Comparison of ENCODE assay signal across 7 cellular contexts in genomic region chr16:81623365-81624102, GRCh38.
A peak's percentile ranks its signal among the peaks of the same experiment; 100 is the strongest.
DNase-seq lines count a peak whose midpoint lies in the region; ATAC-seq, FAIRE-seq and TF ChIP-seq lines count a peak whose summit lies in the region.

No MANE protein-coding gene starts in this region.

- FAIRE-seq in K562 (lab: Jason Lieb, UNC) (peak; percentile 85), HepG2 (lab: Jason Lieb, UNC) (peak; percentile 89)

- POLR2A ChIA-PET in K562 (lab: Yijun Ruan, JAX) (interaction anchor here (0.5 to 1.3 kb wide), 5 partner anchors 8 to 236 kb away, joined by 3 to 4 read pairs (median 3); no protein-coding TSS in a partner anchor), HepG2 (lab: Yijun Ruan, JAX) (interaction anchor here (0.6 kb wide), 1 partner anchor 220 kb away, joined by 3 read pairs; no protein-coding TSS in a partner anchor)

- in situ Hi-C loops in G401 (cut with HindIII; ENCODE audit: low sequenced_read_pairs) (loop anchor here (10.0 kb wide), 1 partner anchor 229 kb away; no protein-coding TSS in a partner anchor), K562 (cut with MboI) (loop anchor here (5.0 kb wide), 1 partner anchor 74 kb away; no protein-coding TSS in a partner anchor), HepG2 (cut with HindIII; ENCODE audit: extremely low pct_ligation_motif_present, low pct_unique_long_range_greater_than_20kb) (loop anchor here (5.0 kb wide), 1 partner anchor 99 kb away; no protein-coding TSS in a partner anchor)

- H3K27me3 ChIP-seq in K562 (ENCODE audit: control insufficient read depth in 2 of 2, insufficient read depth in 2 of 2, low read length in 2 of 2): no peaks in the 10 kb centered on the region
- H3K27me3 ChIP-seq in HepG2 (ENCODE audit: control insufficient read depth in 1 of 2, insufficient read depth in 2 of 2, low read length in 2 of 2): no peaks in the 10 kb centered on the region

- H3K27ac ChIP-seq in K562 (ENCODE audit: extremely low read depth, low read depth, low read length) (peak overlapping the region; percentile 3; the same call in 1 of the 3 replicates), HepG2 (ENCODE audit: extremely low read length, insufficient read depth, low read length) (peak overlapping the region; percentile 82)

- intact Hi-C loops in K562 (cut with micrococcal nuclease): loop anchor here (1.0 kb wide), 3 partner anchors 74 to 220 kb away; no protein-coding TSS in a partner anchor
- intact Hi-C loops in HepG2 (cut with micrococcal nuclease; ENCODE audit: unreplicated experiment): loop anchor here (1.0 to 5.0 kb wide), 3 partner anchors 74 to 114 kb away; no protein-coding TSS in a partner anchor

- H3K4me2 ChIP-seq in K562 (ENCODE audit: insufficient read depth, low read length) (no peak overlapping the region), HepG2 (ENCODE audit: low read depth, low read length) (no peak overlapping the region)

- CTCF ChIA-PET in K562 (lab: Yijun Ruan, JAX; ENCODE audit: low intra/inter-chr PET ratio): interaction anchor here (0.6 to 2.9 kb wide), 10 partner anchors 59 to 257 kb away, joined by 3 to 42 read pairs (median 4); no protein-coding TSS in a partner anchor
- CTCF ChIA-PET in HepG2 (lab: Yijun Ruan, JAX; ENCODE audit: low intra/inter-chr PET ratio, low total read pairs): interaction anchor here (1.5 kb wide), 3 partner anchors 99 to 258 kb away, joined by 3 to 5 read pairs (median 4); no protein-coding TSS in a partner anchor

- peaks cover 5% of the 10 kb centered on the region for H3K9me1 ChIP-seq in K562 (ENCODE audit: control insufficient read depth, insufficient read depth, low read length)

- H3K9me3 ChIP-seq in K562 (replicated peaks; ENCODE audit: control insufficient read depth, insufficient read depth, low read depth, low read length) (no peaks in the 10 kb centered on the region), HepG2 (ENCODE audit: low read length) (no peaks in the 10 kb centered on the region)

- H3K4me3 ChIP-seq in LNCaP clone FGC (ENCODE audit: low read depth, low read length) (no peak overlapping the region), K562 (no peak overlapping the region), HepG2 (replicated peaks in 1 of 3; ENCODE audit: insufficient read depth in 1 of 3, low read depth in 2 of 3, low read length in 3 of 3) (no peak overlapping the region)

- H2AFZ ChIP-seq in K562 (ENCODE audit: low read depth, low read length) (no peak overlapping the region), HepG2 (ENCODE audit: low read length) (no peak overlapping the region)

- TF ChIP-seq POLR2A in K562 (conservative IDR thresholded peaks at IDR 0.05) (no peak), HepG2 (IDR thresholded peaks at IDR 0.05; ENCODE audit: insufficient read depth in 1 of 2, low read depth in 2 of 2, low read length in 2 of 2) (no peak)

- H3K36me3 ChIP-seq in K562 (ENCODE audit: control insufficient read depth, insufficient read depth, low read length) (peaks cover 27% of the 10 kb centered on the region; the same call in 2 of the 3 replicates), HepG2 (replicated peaks in 1 of 2; ENCODE audit: control insufficient read depth in 1 of 2, insufficient read depth in 2 of 2, low read length in 2 of 2) (peaks cover 42 to 62% of the 10 kb centered on the region in 2 experiments)

- H3K4me1 ChIP-seq in K562 (replicated peaks in 1 of 2; ENCODE audit: control insufficient read depth in 2 of 2, insufficient read depth in 2 of 2, low read length in 2 of 2) (peaks cover 35% of the 10 kb centered on the region in 2 experiments), HepG2 (ENCODE audit: insufficient read depth, low read length) (peaks cover 37% of the 10 kb centered on the region)

- H3K9ac ChIP-seq in K562 (ENCODE audit: insufficient read depth in 1 of 2, low read depth in 2 of 2, low read length in 2 of 2): no peak overlapping the region
- no peak overlapping the region for H3K9ac ChIP-seq in HepG2 (ENCODE audit: insufficient read depth, low read depth, low read length)

- ATAC-seq in K562: peak; percentile 32
- ATAC-seq in HepG2: peak; percentile 14; the same call in 2 of the 3 replicates
- no peak for ATAC-seq in GM18870 (IDR thresholded peaks at IDR 0.05; ENCODE audit: unreplicated experiment)

- BruUV-seq in K562 (replicated peaks; lab: Mats Ljungman, UMichigan) (no TSS peak), HepG2 (replicated peaks; lab: Mats Ljungman, UMichigan) (TSS peak; percentile 2)

- H3K79me2 ChIP-seq in K562 (ENCODE audit: control insufficient read depth, insufficient read depth, low read length) (peaks cover 26% of the 10 kb centered on the region), HepG2 (ENCODE audit: insufficient read depth, low read length) (peaks cover 21% of the 10 kb centered on the region)

- TF ChIP-seq CTCF in LNCaP clone FGC (IDR thresholded peaks at IDR 0.05; ENCODE audit: control insufficient read depth, extremely low read depth, insufficient read depth) (peak; percentile 59), K562 (IDR thresholded peaks at IDR 0.05 in 2 of 3, conservative IDR thresholded peaks at IDR 0.05 in 1 of 3; ENCODE audit: insufficient read depth in 2 of 3, low read depth in 1 of 3, low read length in 3 of 3) (peak; percentile 74 to 91 (median 82)), HepG2 (CRISPR knock-in tag; IDR thresholded peaks at IDR 0.05) (peak; percentile 83)

- TF ChIP-seq EP300 in K562 (IDR thresholded peaks at IDR 0.05; ENCODE audit: low read length) (no peak), HepG2 (IDR thresholded peaks at IDR 0.05; ENCODE audit: low read depth in 2 of 2, low read length in 2 of 2) (no peak), HepG2 (CRISPR knock-in tag; IDR thresholded peaks at IDR 0.05; ENCODE audit: borderline replicate concordance) (no peak)

- DNase-seq in G401 (ENCODE audit: low spot score): peak; percentile 49
- no peak for DNase-seq in LNCaP clone FGC (ENCODE audit: low read depth)
- DNase-seq in T-helper 2 cell: peak in 4 of 5 experiments; percentile 19 to 62 (median 28)
- DNase-seq in K562 (ENCODE audit: extremely low read depth in 1 of 4, low spot score in 3 of 4): peak; percentile 51 to 81 (median 61)
- DNase-seq in HepG2 (ENCODE audit: low spot score): peak; percentile 50
- peak; percentile 23 to 24 for DNase-seq in stimulated activated CD8-positive, alpha-beta memory T cell treated with anti-CD3 and anti-CD28 coated beads, Interleukin-4, amount 100 ng/mL, for 4 hours (ENCODE audit: low read depth in 2 of 2, low spot score in 1 of 2)

- 0 out of 2 replicates have a peak, but pooled peaks cover 5% of the 10 kb centered on the region for H4K20me1 ChIP-seq in K562 (replicated peaks; ENCODE audit: control insufficient read depth, insufficient read depth, low read length)
- H4K20me1 ChIP-seq in HepG2 (ENCODE audit: insufficient read depth, low read length): peaks cover 52% of the 10 kb centered on the region; the same call in 1 of the 2 replicates

- 59% methylated on average over 5 of the region's 5 CpGs for WGBS in K562 (ENCODE audit: insufficient coverage, low coverage, missing lambda C conversion rate)
- 90% methylated on average over 5 of the region's 5 CpGs for WGBS in HepG2 (ENCODE audit: low lambda C conversion rate)

- TF ChIP-seq RAD21 in K562 (CRISPR knock-in tag; conservative IDR thresholded peaks at IDR 0.05 in 1 of 2, IDR thresholded peaks at IDR 0.05 in 1 of 2) (peak; percentile 92 to 95), HepG2 (CRISPR knock-in tag; IDR thresholded peaks at IDR 0.05) (peak; percentile 21; the same call in 1 of the 2 replicates)

TF ChIP-seq in K562, 482 proteins besides CTCF, POLR2A, EP300 and RAD21 (continues in another document):
- TF ChIP-seq MAZ (CRISPR knock-in tag; conservative IDR thresholded peaks at IDR 0.05 in 1 of 2, IDR thresholded peaks at IDR 0.05 in 1 of 2): peak; percentile 42 to 45; a peak in 2 of 4 replicates
- TF ChIP-seq CC2D1A (IDR thresholded peaks at IDR 0.05): peak; percentile 58
- TF ChIP-seq HOMEZ (CRISPR knock-in tag; IDR thresholded peaks at IDR 0.05): no peak
- 0 out of 2 replicates have a peak, but pooled peaks have one; percentile 39 for TF ChIP-seq KLF10 (CRISPR knock-in tag; IDR thresholded peaks at IDR 0.05)
- no peak for TF ChIP-seq TCFL5 (CRISPR knock-in tag; conservative IDR thresholded peaks at IDR 0.05)
- peak; percentile 8; the same call in 1 of the 2 replicates for TF ChIP-seq BCOR (IDR thresholded peaks at IDR 0.05)

TF ChIP-seq in HepG2, 621 proteins besides CTCF, POLR2A, EP300 and RAD21 (continues in another document):
- no peak for TF ChIP-seq ZNF839 (CRISPR knock-in tag; IDR thresholded peaks at IDR 0.05; ENCODE audit: borderline replicate concordance)
- no peak for TF ChIP-seq ZFP36L1 (CRISPR knock-in tag; IDR thresholded peaks at IDR 0.05)
- TF ChIP-seq STAG1 (CRISPR knock-in tag; IDR thresholded peaks at IDR 0.05): peak; percentile 86
- no peak for TF ChIP-seq ZBTB25 (CRISPR knock-in tag; IDR thresholded peaks at IDR 0.05)
- 0 out of 2 replicates have a peak, but pooled peaks have one; percentile 40 for TF ChIP-seq RFXANK (CRISPR knock-in tag; IDR thresholded peaks at IDR 0.05)
- no peak for TF ChIP-seq HOXD1 (CRISPR knock-in tag; IDR thresholded peaks at IDR 0.05)
- TF ChIP-seq ZNF232 (CRISPR knock-in tag; IDR thresholded peaks at IDR 0.05; ENCODE audit: borderline replicate concordance): peak; percentile 22; the same call in 1 of the 2 replicates
- TF ChIP-seq ZNF597 (CRISPR knock-in tag; IDR thresholded peaks at IDR 0.05): no peak
- TF ChIP-seq ZNF430 (CRISPR knock-in tag; IDR thresholded peaks at IDR 0.05): 0 out of 2 replicates have a peak, but pooled peaks have one; percentile 40
- TF ChIP-seq TMF1 (CRISPR knock-in tag; IDR thresholded peaks at IDR 0.05; ENCODE audit: low read depth): no peak
